In the genomic region with DNA sequence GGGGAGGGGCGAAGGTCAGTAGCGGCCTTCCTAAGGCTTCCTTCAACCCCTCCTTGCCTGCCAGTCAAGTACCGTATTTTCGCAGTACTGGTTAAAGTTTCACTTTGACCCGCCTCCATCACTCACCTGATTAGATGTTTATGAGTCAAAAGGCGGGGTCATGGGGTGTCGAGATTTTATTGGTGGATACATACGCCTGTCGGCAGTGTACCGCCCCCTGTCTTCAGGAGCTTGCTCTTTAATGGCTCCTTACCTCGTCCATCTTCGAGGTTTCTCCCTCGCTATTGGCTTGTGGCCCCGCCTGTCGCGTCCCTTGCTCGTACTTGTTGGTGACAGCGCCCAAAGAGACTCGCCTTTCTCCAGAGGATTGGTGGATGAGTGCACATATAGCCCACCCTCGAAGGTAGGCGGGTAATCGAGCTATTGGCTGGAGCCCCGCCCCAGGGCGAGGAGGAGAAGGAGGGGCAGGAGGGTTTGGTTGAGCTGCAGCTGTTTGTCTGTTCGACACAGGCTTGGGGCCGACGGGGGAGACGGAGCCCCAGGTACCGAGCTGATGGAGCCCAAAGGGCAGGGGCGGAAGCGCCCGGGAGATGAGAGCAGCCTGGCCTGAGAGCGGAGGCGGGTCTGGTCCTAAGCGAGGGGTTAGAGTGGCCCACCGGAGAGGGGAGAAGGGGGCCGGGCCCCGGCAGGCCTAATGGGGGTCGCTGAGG, we compare ENCODE assay signal across 8 cellular contexts. TPM values are rescaled to one million over a fixed set of nuclear protein-coding genes. Genes with fewer than 3 reads are reported as not detected.
DNase-seq lines count a peak whose midpoint lies in the region; ATAC-seq and TF ChIP-seq lines count a peak whose summit lies in the region.

A gene with protein sequence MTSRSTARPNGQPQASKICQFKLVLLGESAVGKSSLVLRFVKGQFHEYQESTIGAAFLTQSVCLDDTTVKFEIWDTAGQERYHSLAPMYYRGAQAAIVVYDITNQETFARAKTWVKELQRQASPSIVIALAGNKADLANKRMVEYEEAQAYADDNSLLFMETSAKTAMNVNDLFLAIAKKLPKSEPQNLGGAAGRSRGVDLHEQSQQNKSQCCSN (plus strand): TSS at position 481 of the 710 bp plus-strand sequence. CDS start 12,883 bp downstream, outside the sequence.

- DNase-seq in DMS53 (lab: John Stamatoyannopoulos, UW) (peak; percentile 100), PC-3 (peak; percentile 100), activated T-cell treated with anti-CD3 and anti-CD28 coated beads for 48 hours (ENCODE audit: low read depth) (peak; percentile 93), epithelial cell of proximal tubule (ENCODE audit: low read depth) (peak; percentile 100), mucosa of descending colon (peak; percentile 97 to 100 (median 99))
- peak; percentile 100 for DNase-seq in Jurkat, Clone E6-1 (ENCODE audit: low read depth, low spot score)
- DNase-seq in stimulated activated CD8-positive, alpha-beta memory T cell treated with anti-CD3 and anti-CD28 coated beads, Interleukin-4, amount 100 ng/mL, for 24 hours (ENCODE audit: low read depth): peak; percentile 97

- H3K27me3 ChIP-seq in PC-3 (ENCODE audit: low read length): no peaks in the 10 kb centered on the region

- intact Hi-C loops in PC-3 (cut with micrococcal nuclease): loop anchor here (1.0 to 2.0 kb wide), 4 partner anchors 9 to 234 kb away; a partner anchor contains a TSS
- intact Hi-C loops in mucosa of descending colon (cut with DNase I, micrococcal nuclease): no loop called here

- H3K79me2 ChIP-seq in PC-3 (ENCODE audit: low read length): peaks cover 45% of the 10 kb centered on the region

- H3F3A ChIP-seq in PC-3 (ENCODE audit: low read length, unreplicated experiment): peaks cover 5% of the 10 kb centered on the region

- peak within 1 kb of the TSS; percentile 78 for H3K27ac ChIP-seq in PC-3 (ENCODE audit: low read length)

- H3K4me1 ChIP-seq in PC-3 (ENCODE audit: insufficient read depth, low read length) (peaks cover 24% of the 10 kb centered on the region), mucosa of descending colon (ENCODE audit: low read depth) (peaks cover 35% of the 10 kb centered on the region)

- H3K4me2 ChIP-seq in PC-3 (ENCODE audit: low read length): peak within 1 kb of the TSS; percentile 89

- TF ChIP-seq CTCF in PC-3 (conservative IDR thresholded peaks at IDR 0.05; ENCODE audit: low read depth, low read length) (no peak), epithelial cell of proximal tubule (conservative IDR thresholded peaks at IDR 0.05; ENCODE audit: low read depth, low read length) (no peak), mucosa of descending colon (IDR thresholded peaks at IDR 0.05) (peak; percentile 21)

- POLR2A ChIA-PET in PC-3 (lab: Charles Lee; ENCODE audit: unreplicated experiment): interaction anchor here (0.5 to 2.2 kb wide), 14 partner anchors 13 to 475 kb away, joined by 3 to 13 read pairs (median 6); a partner anchor contains a TSS

- H3K9me2 ChIP-seq in PC-3 (replicated peaks; ENCODE audit: low read length): no peaks in the 10 kb centered on the region

- H3K36me3 ChIP-seq in PC-3 (ENCODE audit: low read depth, low read length) (0 out of 2 replicates have a peak, but pooled peaks cover 2% of the 10 kb centered on the region), mucosa of descending colon (ENCODE audit: low read depth) (peaks cover 7% of the 10 kb centered on the region)

- ATAC-seq in GM21717 (IDR thresholded peaks at IDR 0.05; ENCODE audit: unreplicated experiment) (peak; percentile 91), PC-3 (peak; percentile 93), mucosa of descending colon (peak; percentile 90)

- CTCF ChIA-PET in PC-3 (lab: Charles Lee): interaction anchor here (0.6 to 1.6 kb wide), 7 partner anchors 17 to 1601 kb away, joined by 3 to 9 read pairs (median 5); a partner anchor contains a TSS

- no TSS peak for BruUV-seq in PC-3 (replicated peaks; lab: Mats Ljungman, UMichigan)

- H3K4me3 ChIP-seq in Jurkat, Clone E6-1 (ENCODE audit: low read length): peak within 1 kb of the TSS; percentile 83
- H3K4me3 ChIP-seq in PC-3 (ENCODE audit: low read length) (peak within 1 kb of the TSS; percentile 93), epithelial cell of proximal tubule (ENCODE audit: low read depth, low read length) (peak within 1 kb of the TSS; percentile 79), mucosa of descending colon (peak within 1 kb of the TSS; percentile 94)

- H3K9me3 ChIP-seq in PC-3 (ENCODE audit: low read length) (no peaks in the 10 kb centered on the region), mucosa of descending colon (no peaks in the 10 kb centered on the region)

- H2AFZ ChIP-seq in PC-3 (ENCODE audit: low read length): peak within 1 kb of the TSS; percentile 91

- H3K9ac ChIP-seq in PC-3 (ENCODE audit: low read length): peak within 1 kb of the TSS; percentile 95

- no peaks in the 10 kb centered on the region for H4K20me1 ChIP-seq in PC-3 (ENCODE audit: low read length)

RNA-seq across cellular contexts. Expression of the gene that starts here (rescaled TPM):
- polyA plus RNA-seq in Jurkat, Clone E6-1 (2012; ENCODE audit: insufficient read depth, insufficient read length): 37.0 TPM
- 48.8 and 50.6 TPM in 2 replicates for total RNA-seq in PC-3 (2014; rRNA removed)
- total RNA-seq in epithelial cell of proximal tubule: 50.1 and 61.5 TPM in 2 replicates
- total RNA-seq in mucosa of descending colon: 100 to 1,000 TPM; 131 to 179 (median 173) TPM

Comparison
In these comparisons a context has a peak if more than half of its experiments do, and no peak if none do; other contexts are left out.
1. Peak in every context shown above with its lines: DNase-seq, ATAC-seq, H3K4me3 ChIP-seq and H3K27ac ChIP-seq.